Comparison of ENCODE assay signal across 10 cellular contexts in the genomic region with DNA sequence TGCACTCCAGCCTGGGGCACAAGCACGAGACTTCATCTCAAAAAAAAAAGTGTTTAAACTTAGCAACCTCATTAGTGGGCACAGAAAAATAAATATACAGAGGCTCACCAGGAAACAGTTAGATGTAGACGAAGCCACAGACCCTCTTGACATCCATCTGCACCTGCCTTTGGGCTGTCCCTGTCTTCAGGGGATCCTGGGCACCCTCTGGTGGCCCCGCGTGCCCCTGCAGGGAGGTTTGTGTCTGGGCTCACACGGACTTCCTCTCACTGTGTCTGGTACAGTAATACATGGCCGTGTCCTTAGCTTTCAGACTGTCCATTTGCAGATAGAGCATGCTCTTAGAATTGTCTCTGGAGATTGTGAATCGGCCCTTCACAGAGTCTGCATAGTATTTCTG.
DNase-seq lines count a peak whose midpoint lies in the region; FAIRE-seq and TF ChIP-seq lines count a peak whose summit lies in the region.
"Had no signal": no experiment of that assay in that cellular context is flagged by ENCODE, and none has a peak within 500 bp of the region (broad histone marks: within the 10 kb centered on the region; RNA-seq: fewer than 3 reads in every experiment).

No MANE protein-coding gene starts in this region.

- no peak overlapping the region for H3K27ac Mint-ChIP-seq in osteocyte (ENCODE audit: unreplicated experiment)

- H3K9me3 Mint-ChIP-seq in osteocyte (ENCODE audit: unreplicated experiment) = peaks cover 68% of the 10 kb centered on the region

- no peaks in the 10 kb centered on the region for H3K4me1 ChIP-seq in adrenal gland (replicated peaks in 1 of 2)

- intact Hi-C loops in adrenal gland (cut with DNase I) = no loop called here

- H3K9me3 ChIP-seq in adrenal gland (replicated peaks in 1 of 3) = no peaks in the 10 kb centered on the region

- peak; percentile 51 for TF ChIP-seq CTCF in GM12864 (IDR thresholded peaks at IDR 0.05; ENCODE audit: low read depth, low read length, missing control alignments)
- no peak for TF ChIP-seq CTCF in osteocyte (IDR thresholded peaks at IDR 0.05)
- no peak for TF ChIP-seq CTCF in adrenal gland (IDR thresholded peaks at IDR 0.05)

- no peaks in the 10 kb centered on the region for H3K4me1 Mint-ChIP-seq in osteocyte (ENCODE audit: unreplicated experiment)

- 27 to 30% (median 29%) methylated on average over 5 to 7 of the region's 7 CpGs for WGBS in adrenal gland, 4 donors

- DNase-seq in GM12864 (ENCODE audit: low read depth) (no peak), NCI-H2107 treated with DMSO at 0.1 percent for 48 hours (lab: John Stamatoyannopoulos, UW; ENCODE audit: unreplicated experiment) (peak; percentile 91), osteocyte (ENCODE audit: extremely low spot score, unreplicated experiment) (no peak), caudate nucleus (lab: John Stamatoyannopoulos, UW) (no peak), adrenal gland (no peak), H54 (ENCODE audit: insufficient read length, low spot score) (no peak)
- DNase-seq in activated T-cell treated with anti-CD3 and anti-CD28 coated beads, Interleukin-2, amount 50 U/mL, for 1 hour = peak; percentile 57
- DNase-seq in stimulated activated CD4-positive, alpha-beta T cell treated with anti-CD3 and anti-CD28 coated beads, Interleukin-2, amount 100 ng/mL, for 4 hours (ENCODE audit: low read depth) = peak; percentile 13
- DNase-seq: NCI-H1092 treated with DMSO at 0.1 percent for 48 hours had no signal

- FAIRE-seq in H54 (lab: Jason Lieb, UNC) = no peak
- FAIRE-seq: endometrium had no signal

- no peaks in the 10 kb centered on the region for H3K27me3 Mint-ChIP-seq in osteocyte (ENCODE audit: unreplicated experiment)

- H3K36me3 Mint-ChIP-seq in osteocyte (ENCODE audit: unreplicated experiment) = peaks cover 2% of the 10 kb centered on the region

- no peaks in the 10 kb centered on the region for H3K36me3 ChIP-seq in adrenal gland (replicated peaks in 1 of 2)

- H3K27me3 ChIP-seq in adrenal gland = no peaks in the 10 kb centered on the region

- no peak for TF ChIP-seq POLR2A in adrenal gland (IDR thresholded peaks at IDR 0.05)
- TF ChIP-seq POLR2A in H54 (IDR thresholded peaks at IDR 0.05; ENCODE audit: low read depth, low read length) = no peak

- H3K4me3 ChIP-seq in GM12864 (ENCODE audit: low read depth, low read length) (no peak overlapping the region), adrenal gland (no peak overlapping the region)

- H3K27ac ChIP-seq in caudate nucleus (ENCODE audit: low read depth, low read length) (no peak overlapping the region), adrenal gland (no peak overlapping the region)

- no peak overlapping the region for H3K4me3 Mint-ChIP-seq in osteocyte (ENCODE audit: unreplicated experiment)

Comparison
In these comparisons a context has a peak if more than half of its experiments do, and no peak if none do; other contexts are left out.
1. DNase-seq: peak in NCI-H2107 treated with DMSO at 0.1 percent for 48 hours (single experiment), activated T-cell treated with anti-CD3 and anti-CD28 coated beads, Interleukin-2, amount 50 U/mL, for 1 hour (single experiment) and stimulated activated CD4-positive, alpha-beta T cell treated with anti-CD3 and anti-CD28 coated beads, Interleukin-2, amount 100 ng/mL, for 4 hours (single experiment); none in GM12864 (single experiment), osteocyte (single experiment), caudate nucleus (0 of 61), adrenal gland (0 of 7) and H54 (single experiment).